ENCODE assay signal across 10 cellular contexts in genomic region chr9:83511051-83511450, GRCh38. TPM values are rescaled to one million over a fixed set of nuclear protein-coding genes. Genes with fewer than 3 reads are reported as not detected.
DNase-seq lines count a peak whose midpoint lies in the region; ATAC-seq, FAIRE-seq and TF ChIP-seq lines count a peak whose summit lies in the region.
"Had no signal": no experiment of that assay in that cellular context is flagged by ENCODE, and none has a peak within 500 bp of the region (broad histone marks: within the 10 kb centered on the region; RNA-seq: fewer than 3 reads in every experiment).

No MANE protein-coding gene starts in this region.

- no peaks in the 10 kb centered on the region for H3K9me2 ChIP-seq in GM23338 (ENCODE audit: insufficient read depth)

- no peak overlapping the region for H3K9ac ChIP-seq in endothelial cell of umbilical vein (replicated peaks; ENCODE audit: extremely low read depth, insufficient read depth, low read length)

- H3K4me2 ChIP-seq in endothelial cell of umbilical vein (ENCODE audit: insufficient read depth, low read length) (peak overlapping the region; percentile 4), GM23338 (no peak overlapping the region)

- intact Hi-C loops in endothelial cell of umbilical vein (cut with micrococcal nuclease), result loop anchor here (1.0 kb wide), 1 partner anchor 292 kb away; no protein-coding TSS in a partner anchor

- FAIRE-seq in endothelial cell of umbilical vein (lab: Jason Lieb, UNC), result peak; percentile 85

- no peak overlapping the region for H3K27ac Mint-ChIP-seq in GM23338

- CTCF ChIA-PET in endothelial cell of umbilical vein (lab: Charles Lee), result interaction anchor here (0.7 to 1.4 kb wide), 3 partner anchors 15 to 33 kb away, joined by 4 read pairs; partner anchors contain the start of gene FRMD3

- H3K79me2 ChIP-seq in endothelial cell of umbilical vein (ENCODE audit: control insufficient read depth, insufficient read depth, low read length) (no peaks in the 10 kb centered on the region), GM23338 (replicated peaks; ENCODE audit: insufficient read depth) (no peaks in the 10 kb centered on the region)

- dilution Hi-C loops in endothelial cell of umbilical vein (cut with MboI; ENCODE audit: extremely low pct_ligation_motif_present, low sequenced_read_pairs), result no loop called here

- peak overlapping the region; percentile 23 for H2AFZ ChIP-seq in endothelial cell of umbilical vein (ENCODE audit: low read depth, low read length)
- H2AFZ ChIP-seq in GM23338, result no peak overlapping the region

- ATAC-seq in GM18498 (IDR thresholded peaks at IDR 0.05; ENCODE audit: unreplicated experiment) (peak; percentile 92), GM21526 (IDR thresholded peaks at IDR 0.05; ENCODE audit: low FRiP score, unreplicated experiment) (peak; percentile 91), HG03571 (IDR thresholded peaks at IDR 0.05; ENCODE audit: unreplicated experiment) (peak; percentile 96), GM23338 (no peak)

- no peak overlapping the region for H3K4me3 ChIP-seq in endothelial cell of umbilical vein (replicated peaks in 1 of 3; ENCODE audit: insufficient read depth in 1 of 3, low read depth in 1 of 3, low read length in 3 of 3)
- no peak overlapping the region for H3K4me3 ChIP-seq in GM23338
- H3K4me3 ChIP-seq: skin epidermis had no signal

- H3K36me3 ChIP-seq in endothelial cell of umbilical vein (ENCODE audit: control insufficient read depth in 2 of 2, extremely low read depth in 1 of 2, insufficient read depth in 2 of 2, low read length in 2 of 2), result no peaks in the 10 kb centered on the region
- no peaks in the 10 kb centered on the region for H3K36me3 ChIP-seq in GM23338 (ENCODE audit: insufficient read depth)

- peaks cover 3% of the 10 kb centered on the region; the same call in 2 of the 3 replicates for H3K4me1 Mint-ChIP-seq in GM23338

- H3K9me3 Mint-ChIP-seq in GM23338, result no peaks in the 10 kb centered on the region

- H3K4me1 ChIP-seq in endothelial cell of umbilical vein (ENCODE audit: control insufficient read depth, extremely low read depth, insufficient read depth, low read length), result peaks cover 19% of the 10 kb centered on the region
- no peaks in the 10 kb centered on the region for H3K4me1 ChIP-seq in GM23338 (ENCODE audit: insufficient read depth)

- BruUV-seq in endothelial cell of umbilical vein (replicated peaks; lab: Mats Ljungman, UMichigan), result no TSS peak

- H4K20me1 ChIP-seq in endothelial cell of umbilical vein (replicated peaks; ENCODE audit: control insufficient read depth, extremely low read depth, insufficient read depth, low read length) (no peaks in the 10 kb centered on the region), GM23338 (replicated peaks; ENCODE audit: insufficient read depth) (no peaks in the 10 kb centered on the region)

- H3F3A ChIP-seq in GM23338 (replicated peaks; ENCODE audit: low read depth), result no peaks in the 10 kb centered on the region

- no peak for TF ChIP-seq POLR2A in endothelial cell of umbilical vein (IDR thresholded peaks at IDR 0.05; ENCODE audit: low read depth, low read length)

- no peaks in the 10 kb centered on the region for H3K9me1 ChIP-seq in endothelial cell of umbilical vein (replicated peaks; ENCODE audit: control insufficient read depth, extremely low read depth, insufficient read depth, low read length)

- no peaks in the 10 kb centered on the region for H3K36me3 Mint-ChIP-seq in GM23338 (ENCODE audit: low read depth)

- H3K27me3 Mint-ChIP-seq in GM23338 (ENCODE audit: insufficient read depth, low read depth, poor library complexity), result peaks cover 2% of the 10 kb centered on the region
- H3K27me3 Mint-ChIP-seq: brain had no signal

- peak; percentile 80 for DNase-seq in endothelial cell of umbilical vein (ENCODE audit: low read depth, low spot score)
- no peak for DNase-seq in SHP77 treated with DMSO at 0.1 percent for 48 hours (lab: John Stamatoyannopoulos, UW)
- DNase-seq in GM23338 (ENCODE audit: low spot score), result no peak
- DNase-seq in NCI-H69 (lab: John Stamatoyannopoulos, UW), result no peak
- DNase-seq in HK-2 (ENCODE audit: unreplicated experiment), result no peak

- H3K27ac ChIP-seq in endothelial cell of umbilical vein (ENCODE audit: insufficient read depth, low read depth, low read length), result peak overlapping the region; percentile 32
- no peak overlapping the region for H3K27ac ChIP-seq in GM23338 (ENCODE audit: low read depth)
- H3K27ac ChIP-seq: skin epidermis had no signal

- no peaks in the 10 kb centered on the region for H3K27me3 ChIP-seq in endothelial cell of umbilical vein (ENCODE audit: control insufficient read depth in 2 of 2, insufficient read depth in 2 of 2, low read length in 2 of 2)
- H3K27me3 ChIP-seq in GM23338 (ENCODE audit: insufficient read depth), result no peaks in the 10 kb centered on the region

- POLR2A ChIA-PET in endothelial cell of umbilical vein (lab: Charles Lee), result no interaction called here

- TF ChIP-seq CTCF in endothelial cell of umbilical vein (IDR thresholded peaks at IDR 0.05; ENCODE audit: extremely low read depth in 1 of 2, insufficient read depth in 1 of 2, low read depth in 1 of 2, low read length in 2 of 2) (no peak), GM23338 (conservative IDR thresholded peaks at IDR 0.05; ENCODE audit: low read depth in 2 of 2) (no peak)

- no peak overlapping the region for H3K4me3 Mint-ChIP-seq in GM23338
- H3K4me3 Mint-ChIP-seq: brain had no signal

- no peaks in the 10 kb centered on the region for H3K9me3 ChIP-seq in endothelial cell of umbilical vein (replicated peaks; ENCODE audit: control insufficient read depth, insufficient read depth, low read length)

TF ChIP-seq in endothelial cell of umbilical vein, 7 proteins besides CTCF, POLR2A, EP300 and RAD21:
- TF ChIP-seq POLR2AphosphoS5 (IDR thresholded peaks at IDR 0.05; ENCODE audit: insufficient read depth, low read depth, low read length) (no peak), EZH2 (IDR thresholded peaks at IDR 0.05; ENCODE audit: borderline replicate concordance, low read depth, low read length, severe bottlenecking) (no peak), FOS (IDR thresholded peaks at IDR 0.05; ENCODE audit: borderline replicate concordance, insufficient read depth, low read length) (peak; percentile 90), JUN (IDR thresholded peaks at IDR 0.05; ENCODE audit: borderline replicate concordance, insufficient read depth, insufficient read length, low read depth) (peak; percentile 91), MAX (IDR thresholded peaks at IDR 0.05; ENCODE audit: insufficient read depth, insufficient read length) (no peak), MYC (IDR thresholded peaks at IDR 0.05; ENCODE audit: low read depth, low read length) (no peak), GATA2 (IDR thresholded peaks at IDR 0.05; ENCODE audit: insufficient read depth, insufficient read length, low read depth, low read length) (no peak)

TF ChIP-seq in GM23338, 12 proteins besides CTCF, POLR2A, EP300 and RAD21:
- TF ChIP-seq ZNF114 (CRISPR knock-in tag; IDR thresholded peaks at IDR 0.05), result no peak

RNA-seq across cellular contexts. Expression of gene FRMD3, which starts 27.1 kb away (rescaled TPM):
- 6.1 and 7.3 TPM in 2 replicates for total RNA-seq in endothelial cell of umbilical vein
- polyA plus RNA-seq in endothelial cell of umbilical vein, result 2.0 and 3.0 TPM in 2 replicates
- 2.4 and 2.6 TPM in 2 replicates for polyA plus RNA-seq in endothelial cell of umbilical vein (2011; cell fraction: cytosol; rRNA removed)
- polyA plus RNA-seq in endothelial cell of umbilical vein (2011; cell fraction: nucleus; rRNA removed), result 2.0 and 4.5 TPM in 2 replicates
- 2.4 and 5.7 TPM in 2 replicates for polyA plus RNA-seq in endothelial cell of umbilical vein (2012)
- 3.1 and 8.4 TPM in 2 replicates for polyA minus RNA-seq in endothelial cell of umbilical vein
- polyA minus RNA-seq in endothelial cell of umbilical vein (2011; cell fraction: cytosol; rRNA and poly(A)+ RNA removed), result 3.4 TPM
- polyA minus RNA-seq in endothelial cell of umbilical vein (2011; cell fraction: nucleus; rRNA and poly(A)+ RNA removed), result 2.6 and 3.8 TPM in 2 replicates
- 1.2 and 2.6 TPM in 2 replicates for total RNA-seq in GM23338 (2014; rRNA removed; shearing (Covaris generic))
- 0.47 and 0.64 TPM in 2 replicates for polyA plus RNA-seq in GM23338 (2016; fragmentation: Nextera tagmentation; extraction: Ambion mirVana)
